7 cellular contexts compared by ENCODE assay signal in genomic region chr19:34345934-34346333, GRCh38.
A peak's percentile ranks its signal among the peaks of the same experiment; 100 is the strongest.
DNase-seq lines count a peak whose midpoint lies in the region; TF ChIP-seq lines count a peak whose summit lies in the region.

No MANE protein-coding gene starts in this region.

- DNase-seq in NCI-H146 (lab: John Stamatoyannopoulos, UW) (peak; percentile 92), T1000 (lab: John Stamatoyannopoulos, UW) (peak; percentile 81), astrocyte of the spinal cord (ENCODE audit: low read depth, low spot score) (peak; percentile 67), iPS DF 6.9 (ENCODE audit: low read depth, low spot score) (peak; percentile 75), cortex of kidney (lab: John Stamatoyannopoulos, UW) (no peak)
- DNase-seq in stimulated activated CD4-positive, alpha-beta T cell treated with anti-CD3 and anti-CD28 coated beads, Interleukin-15, amount 100 ng/mL, for 24 hours, result peak; percentile 82

- peak; percentile 77 for TF ChIP-seq CTCF in GM12875 (IDR thresholded peaks at IDR 0.05; ENCODE audit: borderline replicate concordance, insufficient read depth, low read depth, low read length)
- TF ChIP-seq CTCF in astrocyte of the spinal cord (IDR thresholded peaks at IDR 0.05; ENCODE audit: low read depth, low read length), result peak; percentile 88

- no peak overlapping the region for H3K4me3 ChIP-seq in GM12875 (ENCODE audit: low read depth, low read length)
- no peak overlapping the region for H3K4me3 ChIP-seq in astrocyte of the spinal cord (ENCODE audit: low read depth, low read length)
- no peak overlapping the region for H3K4me3 ChIP-seq in iPS DF 6.9 (ENCODE audit: low read length)

- H3K4me1 ChIP-seq in iPS DF 6.9 (ENCODE audit: control insufficient read depth, insufficient read depth, low read length), result no peaks in the 10 kb centered on the region

- no peaks in the 10 kb centered on the region for H3K9me3 ChIP-seq in iPS DF 6.9 (ENCODE audit: control insufficient read depth, insufficient read depth, low read length)

- no CpG with 5 or more reads among the region's 7 CpGs for WGBS in iPS DF 6.9 (ENCODE audit: insufficient coverage, insufficient read length)

- H3K27me3 ChIP-seq in iPS DF 6.9 (ENCODE audit: control insufficient read depth, insufficient read depth, low read length), result no peaks in the 10 kb centered on the region

- no peak overlapping the region for H3K27ac ChIP-seq in iPS DF 6.9 (ENCODE audit: low read length)

- H3K36me3 ChIP-seq in iPS DF 6.9 (ENCODE audit: control insufficient read depth, insufficient read depth, low read length), result peaks cover 12% of the 10 kb centered on the region

- in situ Hi-C loops in astrocyte of the spinal cord (cut with HindIII; ENCODE audit: low sequenced_read_pairs), result no loop called here
